31 cellular contexts compared by ENCODE assay signal in the genomic region with DNA sequence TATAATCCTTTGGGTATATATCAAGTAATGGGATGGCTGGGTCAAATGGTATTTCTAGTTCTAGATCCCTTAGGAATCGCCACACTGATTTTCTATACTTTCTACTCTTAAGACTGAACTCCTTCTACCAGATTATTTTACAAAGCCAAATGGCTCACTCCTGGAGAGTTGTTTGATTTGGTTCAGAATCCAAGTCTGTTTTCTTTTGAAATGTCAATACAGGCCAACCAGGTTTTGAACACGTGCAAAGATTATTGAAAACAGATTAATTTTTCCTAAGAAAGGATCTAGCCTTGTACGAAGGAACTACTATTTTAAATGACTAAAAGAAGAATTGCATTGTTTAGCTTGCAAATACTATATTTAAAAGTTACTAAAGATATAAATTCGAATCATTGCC. TPM values are rescaled to one million over a fixed set of nuclear protein-coding genes. Genes with fewer than 3 reads are reported as not detected.
"Had no signal": no experiment of that assay in that cellular context is flagged by ENCODE, and none has a peak within 500 bp of the region (broad histone marks: within the 10 kb centered on the region; RNA-seq: fewer than 3 reads in every experiment).

No MANE protein-coding gene starts in this region.

- H2AFZ ChIP-seq: parathyroid adenoma had no signal

- H3K4me3 ChIP-seq: coronary artery, esophagus squamous epithelium, heart right ventricle, lung, prostate gland, right atrium auricular region, sigmoid colon, testis, tibial artery had no signal

- H3K9me3 ChIP-seq: esophagus squamous epithelium, heart right ventricle, neutrophil, prostate gland, right atrium auricular region, sigmoid colon, testis, tibial artery had no signal

- H3K79me2 ChIP-seq: parathyroid adenoma had no signal

- H3K27ac Mint-ChIP-seq: effector memory CD8-positive, alpha-beta T cell; memory B cell; natural killer cell had no signal

- H3K4me1 ChIP-seq: esophagus squamous epithelium, parathyroid adenoma, prostate gland, right atrium auricular region, sigmoid colon, testis, tibial artery had no signal

- H3K27ac ChIP-seq: esophagus squamous epithelium, neutrophil, parathyroid adenoma, prostate gland, right atrium auricular region, sigmoid colon, testis, tibial artery had no signal

- FAIRE-seq: endometrium had no signal

- ATAC-seq: effector memory CD8-positive, alpha-beta T cell; heart right ventricle; left ventricle myocardium superior; natural killer cell; stimulated activated effector memory CD8-positive, alpha-beta T cell treated with anti-CD3 and anti-CD28 coated beads, Interleukin-12 subunit alpha, Interleukin-12 subunit beta, amount 100 ng/mL, for 72 hours had no signal

- H3K36me3 ChIP-seq: esophagus squamous epithelium, heart right ventricle, neutrophil, prostate gland, right atrium auricular region, sigmoid colon, tibial artery had no signal

- DNase-seq: effector memory CD8-positive, alpha-beta T cell; erythroblast; esophagus squamous epithelium; foreskin melanocyte; glutamatergic neuron; heart right ventricle; hypothalamus; immature natural killer cell; islet precursor cell; kidney glomerular epithelial cell; left colon; left ventricle myocardium superior; natural killer cell; sigmoid colon; stimulated activated CD4-positive, alpha-beta T cell treated with anti-CD3 and anti-CD28 coated beads, Interleukin-2, amount 100 ng/mL, for 24 hours; stimulated activated CD4-positive, alpha-beta T cell treated with anti-CD3 and anti-CD28 coated beads, Interleukin-4, amount 100 ng/mL, for 24 hours; stimulated activated naive CD4-positive, alpha-beta T cell treated with Interleukin-2 at 50 U/mL for 16 hours; substantia nigra; testis; tibial artery had no signal

- H3K36me3 Mint-ChIP-seq: memory B cell; stimulated activated effector memory CD8-positive, alpha-beta T cell treated with anti-CD3 and anti-CD28 coated beads, Interleukin-12 subunit alpha, Interleukin-12 subunit beta, amount 100 ng/mL, for 72 hours; type B pancreatic cell had no signal

- H3K9me3 Mint-ChIP-seq: immature natural killer cell; memory B cell; natural killer cell; neural crest cell; stimulated activated effector memory CD8-positive, alpha-beta T cell treated with anti-CD3 and anti-CD28 coated beads, Interleukin-12 subunit alpha, Interleukin-12 subunit beta, amount 100 ng/mL, for 72 hours; type B pancreatic cell had no signal

- H3K27me3 ChIP-seq: neutrophil, right atrium auricular region, sigmoid colon, testis, tibial artery had no signal

RNA-seq across cellular contexts. Expression of a gene that starts 38.6 kb away (rescaled TPM):
- total RNA-seq: neural crest cell had no signal
